1 cellular context compared by ENCODE assay signal in the genomic region with DNA sequence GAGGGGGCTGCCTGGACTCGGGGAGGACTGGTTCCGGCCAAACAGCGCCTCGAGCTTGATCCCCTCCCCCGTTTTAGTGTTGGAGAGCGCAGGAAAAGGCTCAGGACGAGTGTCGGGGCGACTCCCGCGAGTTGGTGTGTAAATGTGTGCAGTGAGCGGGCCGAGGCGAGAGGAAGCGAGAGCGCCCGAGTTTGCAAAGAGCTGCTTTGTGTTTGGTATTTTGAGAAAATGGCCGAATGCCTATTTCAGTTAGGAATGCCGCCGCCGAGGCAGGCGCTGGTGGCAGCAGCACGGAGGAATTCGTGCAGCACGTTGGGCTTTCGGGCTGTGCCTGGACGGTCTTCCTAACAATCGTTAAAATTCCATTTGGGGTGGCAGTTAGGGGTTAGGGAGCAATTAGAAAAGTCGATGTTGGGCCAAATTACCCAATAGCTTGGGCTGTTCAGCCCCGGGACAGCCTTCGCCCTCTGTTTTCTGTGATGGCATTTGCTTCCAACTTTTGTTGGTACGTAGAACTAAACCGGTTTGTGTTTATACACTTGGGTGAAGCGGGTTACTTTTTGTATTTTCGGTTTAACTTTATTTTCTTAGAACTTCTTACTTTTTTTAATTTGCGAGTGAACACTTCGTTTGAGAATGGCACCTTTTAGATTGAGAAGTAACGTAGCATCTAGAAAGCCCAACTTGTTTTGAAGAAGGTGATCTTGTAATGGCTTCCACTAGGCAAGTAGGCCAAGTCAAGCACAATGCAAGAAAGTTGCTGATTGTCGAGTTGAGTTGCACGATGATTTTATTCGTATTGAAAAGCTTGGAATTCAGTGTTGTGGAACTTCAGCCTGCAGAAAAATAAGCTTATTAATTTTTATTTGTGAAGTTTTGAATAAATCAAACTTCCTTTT.
TF ChIP-seq lines count a peak whose summit lies in the region.

No MANE protein-coding gene starts in this region.

TF ChIP-seq in HEK293, 187 proteins besides CTCF, POLR2A, EP300 and RAD21 (continued from another document):
- TF ChIP-seq ZNF473 (tag by site-specific recombination; IDR thresholded peaks at IDR 0.05) = no peak
- peak; percentile 71 for TF ChIP-seq ZNF600 (tag by site-specific recombination; IDR thresholded peaks at IDR 0.05)
- peak; percentile 86 for TF ChIP-seq ZBTB20 (tag by site-specific recombination; IDR thresholded peaks at IDR 0.05)
- no peak for TF ChIP-seq ZNF530 (tag by site-specific recombination; IDR thresholded peaks at IDR 0.05; ENCODE audit: low read depth)
- peak; percentile 15; the same call in 1 of the 2 replicates for TF ChIP-seq YY1 (tag by site-specific recombination; IDR thresholded peaks at IDR 0.05)
- TF ChIP-seq RBAK (tag by site-specific recombination; IDR thresholded peaks at IDR 0.05) = no peak
- TF ChIP-seq ZBTB17 (tag by site-specific recombination; IDR thresholded peaks at IDR 0.05) = peak; percentile 79
- TF ChIP-seq ZBTB48 (tag by site-specific recombination; IDR thresholded peaks at IDR 0.05) = peak; percentile 66
- TF ChIP-seq, protein P1, sequence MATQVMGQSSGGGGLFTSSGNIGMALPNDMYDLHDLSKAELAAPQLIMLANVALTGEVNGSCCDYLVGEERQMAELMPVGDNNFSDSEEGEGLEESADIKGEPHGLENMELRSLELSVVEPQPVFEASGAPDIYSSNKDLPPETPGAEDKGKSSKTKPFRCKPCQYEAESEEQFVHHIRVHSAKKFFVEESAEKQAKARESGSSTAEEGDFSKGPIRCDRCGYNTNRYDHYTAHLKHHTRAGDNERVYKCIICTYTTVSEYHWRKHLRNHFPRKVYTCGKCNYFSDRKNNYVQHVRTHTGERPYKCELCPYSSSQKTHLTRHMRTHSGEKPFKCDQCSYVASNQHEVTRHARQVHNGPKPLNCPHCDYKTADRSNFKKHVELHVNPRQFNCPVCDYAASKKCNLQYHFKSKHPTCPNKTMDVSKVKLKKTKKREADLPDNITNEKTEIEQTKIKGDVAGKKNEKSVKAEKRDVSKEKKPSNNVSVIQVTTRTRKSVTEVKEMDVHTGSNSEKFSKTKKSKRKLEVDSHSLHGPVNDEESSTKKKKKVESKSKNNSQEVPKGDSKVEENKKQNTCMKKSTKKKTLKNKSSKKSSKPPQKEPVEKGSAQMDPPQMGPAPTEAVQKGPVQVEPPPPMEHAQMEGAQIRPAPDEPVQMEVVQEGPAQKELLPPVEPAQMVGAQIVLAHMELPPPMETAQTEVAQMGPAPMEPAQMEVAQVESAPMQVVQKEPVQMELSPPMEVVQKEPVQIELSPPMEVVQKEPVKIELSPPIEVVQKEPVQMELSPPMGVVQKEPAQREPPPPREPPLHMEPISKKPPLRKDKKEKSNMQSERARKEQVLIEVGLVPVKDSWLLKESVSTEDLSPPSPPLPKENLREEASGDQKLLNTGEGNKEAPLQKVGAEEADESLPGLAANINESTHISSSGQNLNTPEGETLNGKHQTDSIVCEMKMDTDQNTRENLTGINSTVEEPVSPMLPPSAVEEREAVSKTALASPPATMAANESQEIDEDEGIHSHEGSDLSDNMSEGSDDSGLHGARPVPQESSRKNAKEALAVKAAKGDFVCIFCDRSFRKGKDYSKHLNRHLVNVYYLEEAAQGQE (tag by site-specific recombination; IDR thresholded peaks at IDR 0.05) = peak; percentile 71; the same call in 1 of the 2 replicates
- no peak for TF ChIP-seq ZBTB21 (tag by site-specific recombination; IDR thresholded peaks at IDR 0.05)
- TF ChIP-seq HOXD13 (CRISPR knock-in tag; IDR thresholded peaks at IDR 0.05; ENCODE audit: borderline replicate concordance) = no peak
- TF ChIP-seq ZNF335 (tag by site-specific recombination; conservative IDR thresholded peaks at IDR 0.05) = peak; percentile 86
- TF ChIP-seq ZNF341 (tag by site-specific recombination; IDR thresholded peaks at IDR 0.05; ENCODE audit: low read depth) = peak; percentile 75
- peak; percentile 51 for TF ChIP-seq YY2 (tag by site-specific recombination; IDR thresholded peaks at IDR 0.05)
- TF ChIP-seq SP3 (tag by site-specific recombination; IDR thresholded peaks at IDR 0.05) = no peak
